Comparison of ENCODE assay signal across 25 cellular contexts in the genomic region with DNA sequence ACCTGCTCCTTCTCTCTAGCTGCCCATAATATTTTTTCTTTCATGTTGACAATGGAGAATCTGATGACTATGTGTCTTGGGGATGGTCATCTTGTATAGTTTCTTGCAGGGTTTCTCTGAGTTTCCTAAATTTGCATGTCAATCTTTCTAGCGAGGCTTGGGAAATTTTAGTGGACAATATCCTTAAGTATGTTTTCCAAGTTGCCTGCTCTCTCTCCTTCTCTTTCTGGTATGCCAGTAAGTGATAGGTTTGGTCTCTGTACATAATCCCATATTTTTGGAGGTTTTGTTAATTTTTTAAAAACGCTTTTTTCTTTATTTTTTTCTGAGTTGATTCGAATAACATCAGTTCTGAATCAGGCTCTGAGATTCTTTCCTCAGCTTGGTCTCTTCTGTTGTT.
"Had no signal": no experiment of that assay in that cellular context is flagged by ENCODE, and none has a peak within 500 bp of the region (broad histone marks: within the 10 kb centered on the region; RNA-seq: fewer than 3 reads in every experiment).

No MANE protein-coding gene starts in this region.

- H3K27ac ChIP-seq: neutrophil, pancreas, psoas muscle, right lobe of liver, sigmoid colon, stomach, thoracic aorta, thyroid gland, tibial nerve, upper lobe of left lung, vagina had no signal

- H3K27me3 ChIP-seq: neutrophil, pancreas, right lobe of liver, sigmoid colon, stomach, thyroid gland, tibial nerve, upper lobe of left lung, vagina had no signal

- DNase-seq: naive thymus-derived CD8-positive, alpha-beta T cell; nephron progenitor cell; nucleus accumbens; pancreas; psoas muscle; right cardiac atrium; right lobe of liver; sigmoid colon; small intestine; stimulated activated CD4-positive, alpha-beta T cell treated with anti-CD3 and anti-CD28 coated beads, Interleukin-15, amount 100 ng/mL, for 24 hours; stimulated activated CD4-positive, alpha-beta T cell treated with anti-CD3 and anti-CD28 coated beads, Interleukin-2, amount 100 ng/mL, for 24 hours; stimulated activated CD4-positive, alpha-beta T cell treated with anti-CD3 and anti-CD28 coated beads, Interleukin-2, amount 100 ng/mL, for 48 hours; stimulated activated CD4-positive, alpha-beta T cell treated with anti-CD3 and anti-CD28 coated beads, Interleukin-4, amount 100 ng/mL, for 24 hours; stimulated activated naive B cell treated with anti-CD40 and anti-IgM and Interleukin-4, amounts not matched to agents 10 μg/mL and 1 μg/mL and 100 μg/mL, for 72 hours; stimulated activated naive CD4-positive, alpha-beta T cell treated with Interleukin-2 at 50 U/mL for 16 hours; stomach; thyroid gland; trophoblast cell; upper lobe of left lung had no signal

- ATAC-seq: naive thymus-derived CD8-positive, alpha-beta T cell; natural killer cell treated with Interleukin-12 subunit alpha and Interleukin-12 subunit beta and Interleukin-15 and Interleukin-18, amount 100 ng/mL, for 72 hours; pancreas; psoas muscle; right cardiac atrium; right lobe of liver; stimulated activated effector memory CD8-positive, alpha-beta T cell treated with anti-CD3 and anti-CD28 coated beads, Interleukin-12 subunit alpha, Interleukin-12 subunit beta, amount 100 ng/mL, for 72 hours; stimulated activated naive B cell treated with anti-CD40 and anti-IgM and Interleukin-4, amounts not matched to agents 10 μg/mL and 1 μg/mL and 100 μg/mL, for 72 hours had no signal

- H3K9me3 ChIP-seq: neutrophil, pancreas, psoas muscle, right lobe of liver, sigmoid colon, thoracic aorta, thyroid gland, upper lobe of left lung, vagina had no signal

- H3K36me3 ChIP-seq: neutrophil, pancreas, right lobe of liver, sigmoid colon, stomach, thoracic aorta, thyroid gland, tibial nerve, upper lobe of left lung, vagina had no signal

- H3K4me3 ChIP-seq: pancreas, psoas muscle, right lobe of liver, sigmoid colon, stomach, thoracic aorta, thyroid gland, tibial nerve, upper lobe of left lung, vagina had no signal

- H3K4me1 ChIP-seq: pancreas, psoas muscle, right lobe of liver, sigmoid colon, stomach, thyroid gland, tibial nerve, upper lobe of left lung, vagina had no signal
